ENCODE assay signal across 1 cellular context in genomic region chr22:22387386-22387736, GRCh38.
TF ChIP-seq lines count a peak whose summit lies in the region.

No MANE protein-coding gene starts in this region.

TF ChIP-seq in HepG2, 621 proteins besides CTCF, POLR2A, EP300 and RAD21 (continued from another document):
- TF ChIP-seq ZNF749 (CRISPR knock-in tag; IDR thresholded peaks at IDR 0.05; ENCODE audit: borderline replicate concordance) = 0 out of 2 replicates have a peak, but pooled peaks have one; percentile 7
- no peak for TF ChIP-seq ZNF496 (CRISPR knock-in tag; IDR thresholded peaks at IDR 0.05; ENCODE audit: insufficient replicate concordance)
- peak; percentile 13; the same call in 1 of the 2 replicates for TF ChIP-seq HDAC1 (CRISPR knock-in tag; IDR thresholded peaks at IDR 0.05)
- TF ChIP-seq JUN (CRISPR knock-in tag; IDR thresholded peaks at IDR 0.05) = 0 out of 2 replicates have a peak, but pooled peaks have one; percentile 5
- TF ChIP-seq KDM5B (CRISPR knock-in tag; IDR thresholded peaks at IDR 0.05; ENCODE audit: borderline replicate concordance) = peak; percentile 43; the same call in 1 of the 2 replicates
- peak; percentile 4; the same call in 1 of the 2 replicates for TF ChIP-seq ZSCAN21 (CRISPR knock-in tag; IDR thresholded peaks at IDR 0.05; ENCODE audit: borderline replicate concordance)
- TF ChIP-seq ZNF609 (CRISPR knock-in tag; IDR thresholded peaks at IDR 0.05; ENCODE audit: borderline replicate concordance) = no peak
- peak; percentile 14 for TF ChIP-seq ZNF644 (CRISPR knock-in tag; IDR thresholded peaks at IDR 0.05; ENCODE audit: low read depth)
- TF ChIP-seq HOXA9 (CRISPR knock-in tag; IDR thresholded peaks at IDR 0.05; ENCODE audit: borderline replicate concordance) = peak; percentile 6; the same call in 1 of the 2 replicates
- peak; percentile 2; the same call in 1 of the 2 replicates for TF ChIP-seq DPF2 (CRISPR knock-in tag; IDR thresholded peaks at IDR 0.05; ENCODE audit: borderline replicate concordance, low read depth)
- 0 out of 2 replicates have a peak, but pooled peaks have one; percentile 66 for TF ChIP-seq EHMT2 (IDR thresholded peaks at IDR 0.05; ENCODE audit: borderline replicate concordance, low read depth, low read length)
- 0 out of 2 replicates have a peak, but pooled peaks have one; percentile 14 for TF ChIP-seq KLF6 (CRISPR knock-in tag; IDR thresholded peaks at IDR 0.05)
TF ChIP-seq in HepG2: peak in this region for 20.
